Comparison of ENCODE assay signal across 18 cellular contexts in genomic region chr6:61649845-61650244, GRCh38.
DNase-seq lines count a peak whose midpoint lies in the region; ATAC-seq, FAIRE-seq and TF ChIP-seq lines count a peak whose summit lies in the region.
"Had no signal": no experiment of that assay in that cellular context is flagged by ENCODE, and none has a peak within 500 bp of the region (broad histone marks: within the 10 kb centered on the region; RNA-seq: fewer than 3 reads in every experiment).

No MANE protein-coding gene starts in this region.

- intact Hi-C loops in activated CD4-positive, alpha-beta memory T cell treated with anti-CD3 and anti-CD28 coated beads for 36 hours (cut with micrococcal nuclease), result no loop called here

- no peak for ATAC-seq in gastroesophageal sphincter
- ATAC-seq: GM23338, HCT116 had no signal

- CTCF ChIA-PET in activated CD4-positive, alpha-beta memory T cell treated with anti-CD3 and anti-CD28 coated beads for 36 hours (lab: Charles Lee), result no interaction called here

- no peaks in the 10 kb centered on the region for H3K4me1 Mint-ChIP-seq in activated CD4-positive, alpha-beta memory T cell treated with anti-CD3 and anti-CD28 coated beads for 36 hours (ENCODE audit: low read depth)
- H3K4me1 Mint-ChIP-seq: CD4-positive, alpha-beta memory T cell had no signal

- H3K36me3 Mint-ChIP-seq in activated CD4-positive, alpha-beta memory T cell treated with anti-CD3 and anti-CD28 coated beads for 36 hours, result no peaks in the 10 kb centered on the region
- H3K36me3 Mint-ChIP-seq: CD4-positive, alpha-beta memory T cell had no signal

- no peak overlapping the region for H3K4ac ChIP-seq in mesendoderm (ENCODE audit: low read depth, low read length)

- WGBS in mesendoderm (ENCODE audit: extremely low coverage, insufficient coverage, low lambda C conversion rate), result no CpG with 5 or more reads among the region's 1 CpG
- 55% methylated on average over 1 of the region's 1 CpG; no CpG with 5 or more reads in 1 of the 2 donors for WGBS in gastroesophageal sphincter (ENCODE audit: low coverage in 1 of 2), 2 donors

- H3K27me3 ChIP-seq in bronchial epithelial cell (ENCODE audit: control insufficient read depth, insufficient read depth, low read length), result no peaks in the 10 kb centered on the region
- H3K27me3 ChIP-seq in mesendoderm (ENCODE audit: insufficient read depth, low read length, poor library complexity), result no peaks in the 10 kb centered on the region
- H3K27me3 ChIP-seq in gastroesophageal sphincter, result no peaks in the 10 kb centered on the region

- TF ChIP-seq CTCF in bronchial epithelial cell (IDR thresholded peaks at IDR 0.05; ENCODE audit: insufficient read depth, low read length, severe bottlenecking) (no peak), gastroesophageal sphincter (IDR thresholded peaks at IDR 0.05) (no peak)

- H3K27ac Mint-ChIP-seq in activated CD4-positive, alpha-beta memory T cell treated with anti-CD3 and anti-CD28 coated beads for 36 hours, result no peak overlapping the region
- H3K27ac Mint-ChIP-seq: CD4-positive, alpha-beta memory T cell; GM23338; H9 had no signal

- DNase-seq in bronchial epithelial cell (ENCODE audit: low read depth), result peak; percentile 2
- peak; percentile 56 for DNase-seq in islet precursor cell
- DNase-seq in mesendoderm, result peak; percentile 0
- no peak for DNase-seq in activated CD8-positive, alpha-beta memory T cell treated with anti-CD3 and anti-CD28 coated beads, Interleukin-2, amount 50 U/mL, for 4 hours
- no peak for DNase-seq in activated CD4-positive, alpha-beta memory T cell treated with anti-CD3 and anti-CD28 coated beads for 36 hours
- DNase-seq: C1 segment of cervical spinal cord; Calu3; CD4-positive, alpha-beta memory T cell; COR-L47; DMS53; DMS79 treated with DMSO at 0.1 percent for 48 hours; GF-D8; H9 had no signal

- no peak overlapping the region for H4K5ac ChIP-seq in mesendoderm (ENCODE audit: low read length)

- no peak overlapping the region for H3K18ac ChIP-seq in mesendoderm (ENCODE audit: low read length)

- no peak overlapping the region for H3K27ac ChIP-seq in mesendoderm (ENCODE audit: low read depth, low read length)
- H3K27ac ChIP-seq in gastroesophageal sphincter, result no peak overlapping the region

- H3K9me3 Mint-ChIP-seq in activated CD4-positive, alpha-beta memory T cell treated with anti-CD3 and anti-CD28 coated beads for 36 hours, result peaks cover 19% of the 10 kb centered on the region

- no peak overlapping the region for H3K56ac ChIP-seq in mesendoderm (ENCODE audit: low read length)

- H3K23ac ChIP-seq in mesendoderm (ENCODE audit: low read length), result no peak overlapping the region

- TF ChIP-seq POLR2A in gastroesophageal sphincter (IDR thresholded peaks at IDR 0.05), result no peak

- H3K27me3 Mint-ChIP-seq in activated CD4-positive, alpha-beta memory T cell treated with anti-CD3 and anti-CD28 coated beads for 36 hours, result no peaks in the 10 kb centered on the region
- H3K27me3 Mint-ChIP-seq: CD4-positive, alpha-beta memory T cell had no signal

- H3K79me1 ChIP-seq in mesendoderm (ENCODE audit: low read length), result no peaks in the 10 kb centered on the region

- no peak overlapping the region for H3K4me3 ChIP-seq in bronchial epithelial cell (ENCODE audit: low read depth, low read length)
- H3K4me3 ChIP-seq in mesendoderm (ENCODE audit: low read length), result no peak overlapping the region
- no peak overlapping the region for H3K4me3 ChIP-seq in gastroesophageal sphincter
- H3K4me3 ChIP-seq: GM23338 had no signal

- FAIRE-seq in bronchial epithelial cell (lab: Jason Lieb, UNC), result no peak
- FAIRE-seq: GM12891, GM18507 had no signal

- POLR2A ChIA-PET in activated CD4-positive, alpha-beta memory T cell treated with anti-CD3 and anti-CD28 coated beads for 36 hours (lab: Charles Lee), result no interaction called here

- H4K8ac ChIP-seq in mesendoderm (ENCODE audit: low read depth, low read length), result no peak overlapping the region

- no peak overlapping the region for H3K9ac ChIP-seq in mesendoderm (ENCODE audit: low read length)

- no peak overlapping the region for H2BK120ac ChIP-seq in mesendoderm (ENCODE audit: low read depth, low read length)

- H2BK5ac ChIP-seq in mesendoderm (ENCODE audit: low read length), result no peak overlapping the region

- H3K36me3 ChIP-seq in bronchial epithelial cell (ENCODE audit: control insufficient read depth, insufficient read depth, low read length), result no peaks in the 10 kb centered on the region
- H3K36me3 ChIP-seq in mesendoderm (ENCODE audit: control insufficient read depth, insufficient read depth, low read length), result no peaks in the 10 kb centered on the region
- H3K36me3 ChIP-seq in gastroesophageal sphincter, result no peaks in the 10 kb centered on the region

- H3K4me3 Mint-ChIP-seq in activated CD4-positive, alpha-beta memory T cell treated with anti-CD3 and anti-CD28 coated beads for 36 hours, result no peak overlapping the region
- H3K4me3 Mint-ChIP-seq: CD4-positive, alpha-beta memory T cell; GM23338; H9 had no signal

- no peak for TF ChIP-seq EP300 in gastroesophageal sphincter (IDR thresholded peaks at IDR 0.05)

- H3K4me1 ChIP-seq in mesendoderm (ENCODE audit: control insufficient read depth, low read depth, low read length) (no peaks in the 10 kb centered on the region), gastroesophageal sphincter (no peaks in the 10 kb centered on the region)

- no peak overlapping the region for H2BK15ac ChIP-seq in mesendoderm (replicated peaks; ENCODE audit: low read depth)

- no peak overlapping the region for H2AK5ac ChIP-seq in mesendoderm (ENCODE audit: low read length)

- H3K9me3 ChIP-seq in gastroesophageal sphincter, result no peaks in the 10 kb centered on the region

- H3K4me2 ChIP-seq in mesendoderm (ENCODE audit: low read length), result no peak overlapping the region
- H3K4me2 ChIP-seq: GM23338 had no signal

- no peaks in the 10 kb centered on the region for H3K79me2 ChIP-seq in mesendoderm (ENCODE audit: control insufficient read depth, insufficient read depth, low read length)

Comparison
In these comparisons a context has a peak if more than half of its experiments do, and no peak if none do; other contexts are left out.
1. DNase-seq: peak in bronchial epithelial cell (single experiment), islet precursor cell (single experiment) and mesendoderm (single experiment); none in activated CD8-positive, alpha-beta memory T cell treated with anti-CD3 and anti-CD28 coated beads, Interleukin-2, amount 50 U/mL, for 4 hours (single experiment) and activated CD4-positive, alpha-beta memory T cell treated with anti-CD3 and anti-CD28 coated beads for 36 hours (single experiment).